Comparison of ENCODE assay signal across 21 cellular contexts in genomic region chr3:106431698-106432097, GRCh38.
DNase-seq lines count a peak whose midpoint lies in the region; ATAC-seq and TF ChIP-seq lines count a peak whose summit lies in the region.
"Had no signal": no experiment of that assay in that cellular context is flagged by ENCODE, and none has a peak within 500 bp of the region (broad histone marks: within the 10 kb centered on the region; RNA-seq: fewer than 3 reads in every experiment).

No MANE protein-coding gene starts in this region.

- TF ChIP-seq CTCF in SK-N-SH (IDR thresholded peaks at IDR 0.05), result no peak
- no peak for TF ChIP-seq CTCF in neural cell (IDR thresholded peaks at IDR 0.05; ENCODE audit: poor library complexity, severe bottlenecking)
- no peak for TF ChIP-seq CTCF in foreskin keratinocyte (conservative IDR thresholded peaks at IDR 0.05)
- no peak for TF ChIP-seq CTCF in osteocyte (IDR thresholded peaks at IDR 0.05)

- H3K27me3 Mint-ChIP-seq in osteocyte (ENCODE audit: unreplicated experiment), result no peaks in the 10 kb centered on the region

- CTCF ChIA-PET in SK-N-SH (lab: Yijun Ruan, JAX), result interaction anchor here (1.1 kb wide), 1 partner anchor 43 kb away, joined by 3 read pairs; no protein-coding TSS in a partner anchor

- H3K36me3 Mint-ChIP-seq in osteocyte (ENCODE audit: unreplicated experiment), result no peaks in the 10 kb centered on the region

- H3K36me3 ChIP-seq in SK-N-SH (replicated peaks in 1 of 2; ENCODE audit: control insufficient read depth in 1 of 2, insufficient read depth in 2 of 2, low read length in 1 of 2) (no peaks in the 10 kb centered on the region), neural cell (ENCODE audit: insufficient read depth, low read length) (no peaks in the 10 kb centered on the region)
- H3K36me3 ChIP-seq: MG63, Peyer's patch had no signal

- H3K9me3 Mint-ChIP-seq in osteocyte (ENCODE audit: unreplicated experiment), result peaks cover 5% of the 10 kb centered on the region

- H3K79me2 ChIP-seq in SK-N-SH (ENCODE audit: insufficient read depth), result no peaks in the 10 kb centered on the region
- no peaks in the 10 kb centered on the region for H3K79me2 ChIP-seq in neural cell (replicated peaks; ENCODE audit: insufficient read depth, low read length)

- no peak overlapping the region for H3K4me3 ChIP-seq in SK-N-SH (ENCODE audit: low read depth in 2 of 2, low read length in 1 of 2)
- peak overlapping the region; percentile 15 for H3K4me3 ChIP-seq in neural cell (ENCODE audit: low read length)
- H3K4me3 ChIP-seq: MG63, Peyer's patch had no signal

- H4K20me1 ChIP-seq in SK-N-SH (ENCODE audit: insufficient read depth) (no peaks in the 10 kb centered on the region), neural cell (ENCODE audit: insufficient read depth) (no peaks in the 10 kb centered on the region)

- 91% methylated on average over 7 of the region's 7 CpGs for WGBS in SK-N-SH (ENCODE audit: low lambda C conversion rate)

- H3K4me1 Mint-ChIP-seq in osteocyte (ENCODE audit: unreplicated experiment), result peaks cover 13% of the 10 kb centered on the region

- H3K27me3 ChIP-seq in SK-N-SH (ENCODE audit: insufficient read depth), result no peaks in the 10 kb centered on the region
- no peaks in the 10 kb centered on the region for H3K27me3 ChIP-seq in neural cell (ENCODE audit: insufficient read depth, low read depth, low read length)
- H3K27me3 ChIP-seq in foreskin keratinocyte, result no peaks in the 10 kb centered on the region
- H3K27me3 ChIP-seq: MG63, Peyer's patch had no signal

- H2AFZ ChIP-seq in SK-N-SH (ENCODE audit: low read depth) (no peak overlapping the region), neural cell (ENCODE audit: low read depth, low read length) (no peak overlapping the region)

- DNase-seq in SK-N-SH (peak; percentile 3), fibroblast of peridontal ligament (ENCODE audit: extremely low read depth) (peak; percentile 89), foreskin keratinocyte (no peak), NCI-H748 (lab: John Stamatoyannopoulos, UW; ENCODE audit: unreplicated experiment) (no peak), iPS-NIHi7 (ENCODE audit: extremely low spot score) (no peak), osteocyte (ENCODE audit: extremely low spot score, unreplicated experiment) (no peak)
- DNase-seq: 8988T, COR-L47, GDM1, Kasumi-1, MG63, NCI-H1048, NCI-H1436, NCI-H1930, NCI-H2171 treated with DMSO at 0.1 percent for 48 hours, NCI-H446, NCI-H526 treated with DMSO at 0.1 percent for 48 hours, Peyer's patch had no signal

- TF ChIP-seq RAD21 in SK-N-SH (IDR thresholded peaks at IDR 0.05; ENCODE audit: low read length) (no peak), neural cell (conservative IDR thresholded peaks at IDR 0.05) (no peak)

- POLR2A ChIA-PET in SK-N-SH (lab: Yijun Ruan, JAX), result no interaction called here

- H3K9me2 ChIP-seq in SK-N-SH (no peaks in the 10 kb centered on the region), neural cell (ENCODE audit: insufficient read depth, low read length) (no peaks in the 10 kb centered on the region)

- ATAC-seq in SK-N-SH treated with all-trans-retinoic acid at 6 μM for 48 hours (no peak), foreskin keratinocyte (no peak)
- ATAC-seq: HCT116 had no signal

- peaks cover 18% of the 10 kb centered on the region for H3F3A ChIP-seq in SK-N-SH (replicated peaks; ENCODE audit: insufficient read depth)
- no peaks in the 10 kb centered on the region for H3F3A ChIP-seq in neural cell (ENCODE audit: insufficient read depth, low read length, poor library complexity, severe bottlenecking)

- H3K4me1 ChIP-seq in SK-N-SH (ENCODE audit: control insufficient read depth in 1 of 2, insufficient read depth in 2 of 2, low read depth in 1 of 2, low read length in 1 of 2), result peaks cover 0 to 7% of the 10 kb centered on the region in 2 experiments; a peak in 2 of 4 replicates
- peaks cover 4% of the 10 kb centered on the region for H3K4me1 ChIP-seq in foreskin keratinocyte
- H3K4me1 ChIP-seq: Peyer's patch had no signal

- H3K4me2 ChIP-seq in SK-N-SH, result no peak overlapping the region
- no peak overlapping the region for H3K4me2 ChIP-seq in neural cell (ENCODE audit: low read length)

- H3K9me3 ChIP-seq in SK-N-SH (no peaks in the 10 kb centered on the region), neural cell (ENCODE audit: low read length) (no peaks in the 10 kb centered on the region)
- H3K9me3 ChIP-seq: MG63, Peyer's patch had no signal

- no peak overlapping the region for H3K27ac Mint-ChIP-seq in osteocyte (ENCODE audit: unreplicated experiment)

- H3K4me3 Mint-ChIP-seq in osteocyte (ENCODE audit: unreplicated experiment), result no peak overlapping the region

- no peak overlapping the region for H3K9ac ChIP-seq in SK-N-SH
- H3K9ac ChIP-seq in neural cell (ENCODE audit: low read length), result peak overlapping the region; percentile 0

- H3K27ac ChIP-seq in SK-N-SH (ENCODE audit: low read depth in 2 of 2, low read length in 1 of 2), result no peak overlapping the region
- peak overlapping the region; percentile 67 for H3K27ac ChIP-seq in neural cell (ENCODE audit: low read length)
- H3K27ac ChIP-seq in foreskin keratinocyte, result no peak overlapping the region
- H3K27ac ChIP-seq: Peyer's patch had no signal

- TF ChIP-seq EP300 in SK-N-SH (IDR thresholded peaks at IDR 0.05; ENCODE audit: borderline replicate concordance in 1 of 2, low read depth in 1 of 2, low read length in 1 of 2) (no peak), neural cell (conservative IDR thresholded peaks at IDR 0.05; ENCODE audit: poor library complexity, severe bottlenecking) (peak; percentile 26)

TF ChIP-seq in SK-N-SH, 30 proteins besides CTCF, POLR2A, EP300 and RAD21:
- TF ChIP-seq CHD2 (IDR thresholded peaks at IDR 0.05; ENCODE audit: low read length, partially characterized antibody) (no peak), JUND (IDR thresholded peaks at IDR 0.05) (no peak), GABPA (IDR thresholded peaks at IDR 0.05; ENCODE audit: low read depth) (no peak), RCOR1 (IDR thresholded peaks at IDR 0.05; ENCODE audit: low read length) (no peak)

TF ChIP-seq in SK-N-SH treated with all-trans-retinoic acid at 6 μM for 48 hours, 23 proteins besides CTCF, POLR2A, EP300 and RAD21 (continues in another document):
- no peak for TF ChIP-seq ZNF70 (CRISPR knock-in tag; IDR thresholded peaks at IDR 0.05)
- no peak for TF ChIP-seq BACH2 (CRISPR knock-in tag; IDR thresholded peaks at IDR 0.05; ENCODE audit: borderline replicate concordance)
- no peak for TF ChIP-seq TOX (CRISPR knock-in tag; IDR thresholded peaks at IDR 0.05; ENCODE audit: borderline replicate concordance)
- TF ChIP-seq ZC3H10 (CRISPR knock-in tag; IDR thresholded peaks at IDR 0.05), result no peak
- TF ChIP-seq ZFP3 (CRISPR knock-in tag; IDR thresholded peaks at IDR 0.05), result no peak
- TF ChIP-seq TCF4 (CRISPR knock-in tag; IDR thresholded peaks at IDR 0.05; ENCODE audit: borderline replicate concordance), result no peak
- TF ChIP-seq, protein P1, sequence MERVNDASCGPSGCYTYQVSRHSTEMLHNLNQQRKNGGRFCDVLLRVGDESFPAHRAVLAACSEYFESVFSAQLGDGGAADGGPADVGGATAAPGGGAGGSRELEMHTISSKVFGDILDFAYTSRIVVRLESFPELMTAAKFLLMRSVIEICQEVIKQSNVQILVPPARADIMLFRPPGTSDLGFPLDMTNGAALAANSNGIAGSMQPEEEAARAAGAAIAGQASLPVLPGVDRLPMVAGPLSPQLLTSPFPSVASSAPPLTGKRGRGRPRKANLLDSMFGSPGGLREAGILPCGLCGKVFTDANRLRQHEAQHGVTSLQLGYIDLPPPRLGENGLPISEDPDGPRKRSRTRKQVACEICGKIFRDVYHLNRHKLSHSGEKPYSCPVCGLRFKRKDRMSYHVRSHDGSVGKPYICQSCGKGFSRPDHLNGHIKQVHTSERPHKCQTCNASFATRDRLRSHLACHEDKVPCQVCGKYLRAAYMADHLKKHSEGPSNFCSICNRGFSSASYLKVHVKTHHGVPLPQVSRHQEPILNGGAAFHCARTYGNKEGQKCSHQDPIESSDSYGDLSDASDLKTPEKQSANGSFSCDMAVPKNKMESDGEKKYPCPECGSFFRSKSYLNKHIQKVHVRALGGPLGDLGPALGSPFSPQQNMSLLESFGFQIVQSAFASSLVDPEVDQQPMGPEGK (CRISPR knock-in tag; IDR thresholded peaks at IDR 0.05; ENCODE audit: borderline replicate concordance), result no peak

TF ChIP-seq in neural cell, 6 proteins besides CTCF, POLR2A, EP300 and RAD21:
- TF ChIP-seq REST (IDR thresholded peaks at IDR 0.05; ENCODE audit: borderline replicate concordance) (peak; percentile 55), EZH2 (IDR thresholded peaks at IDR 0.05; ENCODE audit: borderline replicate concordance, insufficient read depth, low read length, poor library complexity, severe bottlenecking) (no peak), SMC3 (conservative IDR thresholded peaks at IDR 0.05; ENCODE audit: poor library complexity) (peak; percentile 18), POLR2AphosphoS5 (IDR thresholded peaks at IDR 0.05) (peak; percentile 82), MXI1 (conservative IDR thresholded peaks at IDR 0.05; ENCODE audit: poor library complexity, severe bottlenecking) (no peak)

Comparison
In these comparisons a context has a peak if more than half of its experiments do, and no peak if none do; other contexts are left out.
1. DNase-seq: peak in SK-N-SH (single experiment) and fibroblast of peridontal ligament (single experiment); none in foreskin keratinocyte (0 of 2), NCI-H748 (single experiment), iPS-NIHi7 (single experiment) and osteocyte (single experiment).